Comparison of ENCODE assay signal across 7 cellular contexts in the genomic region with DNA sequence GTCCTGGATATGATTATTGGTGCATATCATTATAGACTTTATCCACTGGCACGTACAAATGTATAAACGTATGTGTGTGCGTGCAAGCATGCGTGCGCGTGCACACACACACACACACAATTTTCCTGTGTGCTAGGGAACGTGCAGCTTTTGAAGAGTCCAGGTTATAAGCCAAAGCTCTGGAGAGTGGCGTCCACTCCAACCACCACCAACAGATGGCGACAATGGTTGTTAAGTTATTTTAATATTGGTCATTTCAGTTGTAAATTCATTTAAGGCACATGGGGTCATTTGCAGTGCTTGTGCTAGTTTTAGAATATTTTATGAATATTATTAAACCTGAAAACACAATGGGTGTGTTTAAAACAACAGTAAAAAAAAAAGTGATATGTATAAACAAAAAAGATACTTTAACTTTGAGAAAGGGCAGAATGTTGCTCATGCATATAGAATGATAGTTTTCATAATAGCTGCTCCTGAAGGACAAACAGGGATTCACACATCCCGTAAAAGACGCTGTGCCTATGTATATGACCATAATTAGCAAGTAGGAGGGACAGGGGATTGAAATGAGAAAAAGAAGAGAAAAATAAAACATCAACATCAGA.
DNase-seq lines count a peak whose midpoint lies in the region; ATAC-seq and TF ChIP-seq lines count a peak whose summit lies in the region.

No MANE protein-coding gene starts in this region.

- in situ Hi-C loops in SK-MEL-5 (cut with HindIII; ENCODE audit: low pct_unique_long_range_greater_than_20kb, low sequenced_read_pairs) = no loop called here

- peak; percentile 50 for DNase-seq in GM12865 (ENCODE audit: low read depth)
- DNase-seq in SK-MEL-5 (ENCODE audit: low read depth, low spot score) = peak; percentile 67
- DNase-seq in astrocyte of the hippocampus (ENCODE audit: low read depth, low spot score) = peak; percentile 68
- peak; percentile 32 for DNase-seq in inferior parietal cortex (ENCODE audit: extremely low spot score)
- peak; percentile 24 to 26 for DNase-seq in stimulated activated CD4-positive, alpha-beta T cell treated with anti-CD3 and anti-CD28 coated beads, Interleukin-4, amount 100 ng/mL, for 48 hours (ENCODE audit: low read depth in 2 of 2)
- no peak for DNase-seq in ecto neural progenitor cell (ENCODE audit: low spot score)

- H3K4me3 ChIP-seq in GM12865 (ENCODE audit: low read depth, low read length) = no peak overlapping the region

- peak; percentile 59 for TF ChIP-seq CTCF in GM12865 (IDR thresholded peaks at IDR 0.05; ENCODE audit: insufficient read depth, low read depth, low read length, missing control alignments)

- ATAC-seq in HG03378 (IDR thresholded peaks at IDR 0.05; ENCODE audit: unreplicated experiment) = peak; percentile 53
